Comparison of ENCODE assay signal across 4 cellular contexts in the genomic region with DNA sequence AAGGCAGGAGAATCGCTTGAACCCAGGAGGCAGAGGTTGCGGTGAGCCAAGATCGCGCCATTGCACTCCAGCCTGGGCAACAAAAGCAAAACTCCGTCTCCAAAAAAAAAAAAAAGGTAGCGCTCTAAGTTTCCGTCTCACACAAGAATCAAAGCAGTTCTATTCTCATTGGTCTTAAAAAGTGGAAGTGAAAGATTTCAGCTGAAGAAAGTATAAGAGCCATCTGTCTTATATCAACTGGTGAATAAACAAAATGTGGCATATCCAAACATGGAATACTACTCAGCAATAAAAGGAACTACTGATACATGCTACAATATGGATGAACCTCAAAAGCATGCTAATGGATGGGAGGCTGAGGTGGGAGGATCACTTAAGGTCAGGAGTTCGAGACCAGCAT. TPM values are rescaled to one million over a fixed set of nuclear protein-coding genes. Genes with fewer than 3 reads are reported as not detected.
"Had no signal": no experiment of that assay in that cellular context is flagged by ENCODE, and none has a peak within 500 bp of the region (broad histone marks: within the 10 kb centered on the region; RNA-seq: fewer than 3 reads in every experiment).

No MANE protein-coding gene starts in this region.

RNA-seq across cellular contexts. Expression of a gene that starts 14.9 kb away (rescaled TPM):
- polyA plus RNA-seq: IgD-negative memory B cell had no signal

RNA-seq across cellular contexts. Expression of a gene that starts 54.6 kb away (rescaled TPM):
- total RNA-seq: GM23248, HT1080 had no signal
- polyA plus RNA-seq: GM23248, HepG2, IgD-negative memory B cell had no signal
